15 cellular contexts compared by ENCODE assay signal in the genomic region with DNA sequence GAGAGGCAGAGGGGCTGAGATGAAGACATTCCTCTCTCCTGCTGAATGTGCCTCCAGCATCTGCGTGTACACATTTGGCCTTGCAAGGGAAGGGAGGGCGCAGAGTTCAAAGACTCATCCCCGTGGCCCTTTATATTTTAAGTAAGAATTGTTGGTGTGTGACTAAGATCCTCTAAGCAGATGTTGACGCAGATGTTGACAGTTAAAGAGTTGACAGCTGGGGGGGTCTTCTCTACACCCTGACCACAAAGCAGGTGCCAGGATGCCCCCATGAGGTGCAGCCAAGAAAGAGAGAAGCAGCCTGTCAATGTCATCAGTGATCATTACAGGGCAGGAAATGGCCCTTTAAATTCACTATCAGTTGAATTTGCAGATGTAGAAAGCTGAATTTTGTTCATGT.
DNase-seq lines count a peak whose midpoint lies in the region; ATAC-seq lines count a peak whose summit lies in the region.
"Had no signal": no experiment of that assay in that cellular context is flagged by ENCODE, and none has a peak within 500 bp of the region (broad histone marks: within the 10 kb centered on the region; RNA-seq: fewer than 3 reads in every experiment).

No MANE protein-coding gene starts in this region.

- ATAC-seq in GM18517 (IDR thresholded peaks at IDR 0.05; ENCODE audit: unreplicated experiment), result no peak
- ATAC-seq in activated T-cell treated with anti-CD3 and anti-CD28 coated beads, Interleukin-2, amount 50 U/mL, for 4 hours, result no peak
- ATAC-seq: HepG2 had no signal

- peaks cover 8 to 53% (median 34%) of the 10 kb centered on the region in 10 experiments; a peak in 19 of 20 replicates for H3K4me1 ChIP-seq in BLaER1 treated with 17β-estradiol and CSF1 and Interleukin-3, amounts not matched to agents 10 nM and 100 nM

- peaks cover 0 to 3% (median 0%) of the 10 kb centered on the region in 6 donors for H3K9me3 Mint-ChIP-seq in immature natural killer cell
- H3K9me3 Mint-ChIP-seq in activated T-cell treated with anti-CD3 and anti-CD28 coated beads, Interleukin-2, amount 50 U/mL, for 4 hours, result no peaks in the 10 kb centered on the region

- H3K4me3 Mint-ChIP-seq in immature natural killer cell, result peak overlapping the region in 1 of 5 donors; percentile 17
- no peak overlapping the region for H3K4me3 Mint-ChIP-seq in activated T-cell treated with anti-CD3 and anti-CD28 coated beads, Interleukin-2, amount 50 U/mL, for 4 hours
- H3K4me3 Mint-ChIP-seq: HFFc6 had no signal

- no peaks in the 10 kb centered on the region for H3K27me3 ChIP-seq in BLaER1 treated with 17β-estradiol and CSF1 and Interleukin-3, amounts not matched to agents 10 nM and 100 nM

- peak overlapping the region; percentile 15 to 86 (median 78); a peak in 21 of 22 replicates for H3K4me2 ChIP-seq in BLaER1 treated with 17β-estradiol and CSF1 and Interleukin-3, amounts not matched to agents 10 nM and 100 nM

- peaks cover 17 to 23% of the 10 kb centered on the region in 2 donors for H3K4me1 Mint-ChIP-seq in immature natural killer cell
- H3K4me1 Mint-ChIP-seq in activated T-cell treated with anti-CD3 and anti-CD28 coated beads, Interleukin-2, amount 50 U/mL, for 4 hours (ENCODE audit: low read depth), result no peaks in the 10 kb centered on the region
- H3K4me1 Mint-ChIP-seq: CD4-positive, alpha-beta memory T cell had no signal

- DNase-seq in NCI-H524 treated with DMSO at 0.1 percent for 48 hours (lab: John Stamatoyannopoulos, UW) (peak; percentile 78), immature natural killer cell (peak; percentile 36 to 46 (median 39))
- DNase-seq in activated CD4-positive, CD25-positive, alpha-beta regulatory T cell treated with anti-CD3 and anti-CD28 coated beads, Interleukin-2, amount 50 U/mL, for 72 hours, result no peak
- DNase-seq in activated T-cell treated with anti-CD3 and anti-CD28 coated beads, Interleukin-2, amount 50 U/mL, for 4 hours, result no peak
- DNase-seq: ACHN; CD4-positive, alpha-beta memory T cell; DMS79; GDM1; HCEC 1CT; HFFc6 had no signal

- peak overlapping the region in 4 of 6 donors; percentile 38 to 87 (median 76) for H3K27ac Mint-ChIP-seq in immature natural killer cell
- H3K27ac Mint-ChIP-seq: CD4-positive, alpha-beta memory T cell; HFFc6 had no signal

- no peaks in the 10 kb centered on the region for H3K36me3 Mint-ChIP-seq in immature natural killer cell
- no peaks in the 10 kb centered on the region for H3K36me3 Mint-ChIP-seq in activated T-cell treated with anti-CD3 and anti-CD28 coated beads, Interleukin-2, amount 50 U/mL, for 4 hours (ENCODE audit: insufficient read depth)
- H3K36me3 Mint-ChIP-seq: CD4-positive, alpha-beta memory T cell had no signal

- H3K36me3 ChIP-seq in BLaER1 treated with 17β-estradiol and CSF1 and Interleukin-3, amounts not matched to agents 10 nM and 100 nM, result peaks cover 0 to 10% (median 0%) of the 10 kb centered on the region in 11 experiments; a peak in 2 of 22 replicates
- H3K36me3 ChIP-seq in KOPT-K1 (ENCODE audit: insufficient read depth, low read length), result no peaks in the 10 kb centered on the region

- peak overlapping the region in 7 of 11 experiments; percentile 52 to 84 (median 79); a peak in 12 of 22 replicates for H3K27ac ChIP-seq in BLaER1 treated with 17β-estradiol and CSF1 and Interleukin-3, amounts not matched to agents 10 nM and 100 nM
- peak overlapping the region; percentile 47 for H3K27ac ChIP-seq in KOPT-K1 (ENCODE audit: low read depth, low read length, poor library complexity, severe bottlenecking)
- H3K27ac ChIP-seq: C4-2B had no signal

- H4K20me1 ChIP-seq in BLaER1 treated with 17β-estradiol and CSF1 and Interleukin-3, amounts not matched to agents 10 nM and 100 nM, result no peaks in the 10 kb centered on the region

- H3K9me3 ChIP-seq in BLaER1 treated with 17β-estradiol and CSF1 and Interleukin-3, amounts not matched to agents 10 nM and 100 nM (replicated peaks in 1 of 11), result peaks cover 14 to 40% (median 31%) of the 10 kb centered on the region in 11 experiments
- peaks cover 13% of the 10 kb centered on the region for H3K9me3 ChIP-seq in KOPT-K1 (ENCODE audit: insufficient read depth, low read length, poor library complexity, severe bottlenecking)

- H3K9ac ChIP-seq in BLaER1 treated with 17β-estradiol and CSF1 and Interleukin-3, amounts not matched to agents 10 nM and 100 nM, result peak overlapping the region in 6 of 11 experiments; percentile 21 to 77 (median 70); a peak in 10 of 22 replicates

- no peaks in the 10 kb centered on the region for H3K27me3 Mint-ChIP-seq in immature natural killer cell (ENCODE audit: low read depth in 3 of 3)
- no peaks in the 10 kb centered on the region for H3K27me3 Mint-ChIP-seq in activated T-cell treated with anti-CD3 and anti-CD28 coated beads, Interleukin-2, amount 50 U/mL, for 4 hours (ENCODE audit: low read depth)
- H3K27me3 Mint-ChIP-seq: CD4-positive, alpha-beta memory T cell had no signal

- peak overlapping the region in 3 of 10 experiments; percentile 13 to 39 (median 14); a peak in 4 of 20 replicates for H3K4me3 ChIP-seq in BLaER1 treated with 17β-estradiol and CSF1 and Interleukin-3, amounts not matched to agents 10 nM and 100 nM

Comparison
In these comparisons a context has a peak if more than half of its experiments do, and no peak if none do; other contexts are left out.
1. DNase-seq: peak in NCI-H524 treated with DMSO at 0.1 percent for 48 hours (single experiment) and immature natural killer cell (3 of 3); none in activated CD4-positive, CD25-positive, alpha-beta regulatory T cell treated with anti-CD3 and anti-CD28 coated beads, Interleukin-2, amount 50 U/mL, for 72 hours (single experiment) and activated T-cell treated with anti-CD3 and anti-CD28 coated beads, Interleukin-2, amount 50 U/mL, for 4 hours (single experiment).